ENCODE assay signal across 7 cellular contexts in the genomic region with DNA sequence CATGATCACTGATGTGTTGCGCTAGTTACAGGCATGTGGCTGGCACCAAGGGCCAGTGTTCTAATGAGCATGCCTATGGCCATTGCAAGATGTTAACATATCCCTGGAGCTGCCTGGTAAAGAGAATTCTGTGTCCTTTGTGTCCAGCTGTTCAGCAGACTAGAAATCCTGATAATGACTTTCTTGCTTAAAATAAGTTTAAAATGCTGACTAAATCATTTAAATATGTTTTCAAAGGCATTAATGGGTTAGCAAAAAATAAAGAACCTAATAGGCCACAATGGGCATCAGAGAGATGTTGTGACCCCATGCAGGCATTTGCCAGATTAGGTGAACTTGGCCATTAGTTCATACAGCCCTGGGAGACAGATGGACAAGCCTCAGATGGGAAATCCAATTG.
"Had no signal": no experiment of that assay in that cellular context is flagged by ENCODE, and none has a peak within 500 bp of the region (broad histone marks: within the 10 kb centered on the region; RNA-seq: fewer than 3 reads in every experiment).

No MANE protein-coding gene starts in this region.

- FAIRE-seq: HTR-8/SVneo, K562 had no signal

- ATAC-seq: K562 had no signal

- H3K4me3 Mint-ChIP-seq: IgD-negative memory B cell had no signal

- DNase-seq: KBM-7, KG1 had no signal

- H3K27ac Mint-ChIP-seq: IgD-negative memory B cell had no signal

- H3K4me3 ChIP-seq: K562 had no signal

- H3K4me2 ChIP-seq: KMS-11 had no signal

- H3K27ac ChIP-seq: HL-60, KMS-11 had no signal

- H3K36me3 Mint-ChIP-seq: IgD-negative memory B cell had no signal

- H3K9ac ChIP-seq: KMS-11 had no signal

- H3K4me1 Mint-ChIP-seq: IgD-negative memory B cell had no signal
